Comparison of ENCODE assay signal across 10 cellular contexts in the genomic region with DNA sequence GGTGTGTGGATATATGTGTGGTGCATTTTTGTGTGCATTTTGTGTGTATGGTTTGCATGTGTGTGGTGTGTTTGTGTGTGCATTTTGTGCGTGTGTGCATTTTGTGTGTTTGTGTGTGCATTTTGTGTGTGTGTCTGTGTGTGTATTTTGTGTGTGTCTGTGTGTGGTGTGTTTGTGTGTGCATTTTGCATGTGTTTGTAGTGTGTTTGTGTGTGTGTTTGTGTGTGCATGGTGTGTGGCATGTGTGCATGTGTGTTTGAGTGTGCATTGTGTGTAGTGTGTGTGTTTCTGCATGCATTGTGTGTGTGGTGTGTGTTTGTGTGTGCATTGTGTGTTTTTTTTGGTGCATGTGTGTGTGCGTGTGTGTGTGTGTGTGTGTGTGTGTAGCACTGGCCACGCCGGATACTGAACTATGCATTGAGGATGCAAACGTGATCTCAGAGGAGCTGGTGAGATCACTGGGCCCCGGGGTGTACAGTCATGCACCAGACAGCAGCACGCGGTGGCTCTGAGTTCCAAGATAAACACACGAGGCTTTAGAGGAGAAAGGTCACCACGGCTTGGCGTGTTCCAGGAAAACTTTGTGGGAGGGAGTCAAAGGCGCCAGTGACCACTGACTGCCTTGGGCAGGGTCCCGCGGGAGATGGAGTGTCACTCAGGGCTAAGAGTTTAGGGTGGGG.
DNase-seq lines count a peak whose midpoint lies in the region; ATAC-seq, FAIRE-seq and TF ChIP-seq lines count a peak whose summit lies in the region.
"Had no signal": no experiment of that assay in that cellular context is flagged by ENCODE, and none has a peak within 500 bp of the region (broad histone marks: within the 10 kb centered on the region; RNA-seq: fewer than 3 reads in every experiment).

No MANE protein-coding gene starts in this region.

- no TSS peak for BruUV-seq in endothelial cell of umbilical vein (replicated peaks; lab: Mats Ljungman, UMichigan)

- H3K36me3 ChIP-seq in endothelial cell of umbilical vein (ENCODE audit: control insufficient read depth in 2 of 2, extremely low read depth in 1 of 2, insufficient read depth in 2 of 2, low read length in 2 of 2) = no peaks in the 10 kb centered on the region
- no peaks in the 10 kb centered on the region for H3K36me3 ChIP-seq in esophagus muscularis mucosa

- H2AFZ ChIP-seq in endothelial cell of umbilical vein (ENCODE audit: low read depth, low read length) = no peak overlapping the region

- CTCF ChIA-PET in endothelial cell of umbilical vein (lab: Charles Lee) = no interaction called here
- CTCF ChIA-PET in activated CD8-positive, alpha-beta memory T cell treated with anti-CD3 and anti-CD28 coated beads, Interleukin-2, amount 10 ng/mL, durations not matched to agents 7 days and 5 days (lab: Charles Lee) = no interaction called here

- no peak overlapping the region for H3K9ac ChIP-seq in endothelial cell of umbilical vein (replicated peaks; ENCODE audit: extremely low read depth, insufficient read depth, low read length)

- 31% methylated on average over 9 of the region's 14 CpGs for WGBS in esophagus muscularis mucosa

- peak; percentile 57 for DNase-seq in COLO829 (ENCODE audit: low spot score)
- DNase-seq in NCI-H460 (ENCODE audit: extremely low read depth, low read depth) = peak; percentile 87
- DNase-seq in endothelial cell of umbilical vein (ENCODE audit: low read depth, low spot score) = peak; percentile 48
- DNase-seq in mesenteric fat pad (ENCODE audit: low spot score) = peak; percentile 89
- no peak for DNase-seq in esophagus muscularis mucosa (ENCODE audit: extremely low spot score)
- DNase-seq in OCI-M1 (lab: John Stamatoyannopoulos, UW) = no peak
- no peak for DNase-seq in activated CD8-positive, alpha-beta memory T cell treated with anti-CD3 and anti-CD28 coated beads, Interleukin-2, amount 10 ng/mL, durations not matched to agents 7 days and 5 days
- DNase-seq in NCI-H226 = no peak
- DNase-seq: CD4-positive, CD25-positive, alpha-beta regulatory T cell; NCI-H1694 had no signal

- peaks cover 6% of the 10 kb centered on the region for H3K9me3 Mint-ChIP-seq in activated CD8-positive, alpha-beta memory T cell treated with anti-CD3 and anti-CD28 coated beads, Interleukin-2, amount 10 ng/mL, durations not matched to agents 7 days and 5 days (ENCODE audit: low read depth)

- H3K27me3 ChIP-seq in endothelial cell of umbilical vein (ENCODE audit: control insufficient read depth in 2 of 2, insufficient read depth in 2 of 2, low read length in 2 of 2) (no peaks in the 10 kb centered on the region), esophagus muscularis mucosa (no peaks in the 10 kb centered on the region)

- no peaks in the 10 kb centered on the region for H3K9me1 ChIP-seq in endothelial cell of umbilical vein (replicated peaks; ENCODE audit: control insufficient read depth, extremely low read depth, insufficient read depth, low read length)

- intact Hi-C loops in endothelial cell of umbilical vein (cut with micrococcal nuclease) = loop anchor here (1.0 kb wide), 2 partner anchors 32 to 43 kb away; no protein-coding TSS in a partner anchor
- intact Hi-C loops in esophagus muscularis mucosa (cut with DNase I) = no loop called here

- POLR2A ChIA-PET in endothelial cell of umbilical vein (lab: Charles Lee) = interaction anchor here (0.6 kb wide), 1 partner anchor 49 kb away, joined by 14 read pairs; no protein-coding TSS in a partner anchor

- no peaks in the 10 kb centered on the region for H3K79me2 ChIP-seq in endothelial cell of umbilical vein (ENCODE audit: control insufficient read depth, insufficient read depth, low read length)

- TF ChIP-seq EP300 in esophagus muscularis mucosa (IDR thresholded peaks at IDR 0.05) = no peak

- H3K4me3 Mint-ChIP-seq in activated CD8-positive, alpha-beta memory T cell treated with anti-CD3 and anti-CD28 coated beads, Interleukin-2, amount 10 ng/mL, durations not matched to agents 7 days and 5 days = no peak overlapping the region
- H3K4me3 Mint-ChIP-seq: CD4-positive, CD25-positive, alpha-beta regulatory T cell had no signal

- no peaks in the 10 kb centered on the region for H3K4me1 Mint-ChIP-seq in activated CD8-positive, alpha-beta memory T cell treated with anti-CD3 and anti-CD28 coated beads, Interleukin-2, amount 10 ng/mL, durations not matched to agents 7 days and 5 days
- H3K4me1 Mint-ChIP-seq: CD4-positive, CD25-positive, alpha-beta regulatory T cell had no signal

- dilution Hi-C loops in endothelial cell of umbilical vein (cut with MboI; ENCODE audit: extremely low pct_ligation_motif_present, low sequenced_read_pairs) = no loop called here

- H3K9me3 ChIP-seq in endothelial cell of umbilical vein (replicated peaks; ENCODE audit: control insufficient read depth, insufficient read depth, low read length) (no peaks in the 10 kb centered on the region), esophagus muscularis mucosa (no peaks in the 10 kb centered on the region)

- no peaks in the 10 kb centered on the region for H4K20me1 ChIP-seq in endothelial cell of umbilical vein (replicated peaks; ENCODE audit: control insufficient read depth, extremely low read depth, insufficient read depth, low read length)

- H3K4me1 ChIP-seq in endothelial cell of umbilical vein (ENCODE audit: control insufficient read depth, extremely low read depth, insufficient read depth, low read length) = peaks cover 2% of the 10 kb centered on the region
- peaks cover 0 to 23% (median 17%) of the 10 kb centered on the region in 4 donors for H3K4me1 ChIP-seq in esophagus muscularis mucosa

- peak; percentile 8 for FAIRE-seq in endothelial cell of umbilical vein (lab: Jason Lieb, UNC)

- peaks cover 3% of the 10 kb centered on the region for H3K36me3 Mint-ChIP-seq in activated CD8-positive, alpha-beta memory T cell treated with anti-CD3 and anti-CD28 coated beads, Interleukin-2, amount 10 ng/mL, durations not matched to agents 7 days and 5 days
- H3K36me3 Mint-ChIP-seq: CD4-positive, CD25-positive, alpha-beta regulatory T cell had no signal

- no peak overlapping the region for H3K4me2 ChIP-seq in endothelial cell of umbilical vein (ENCODE audit: insufficient read depth, low read length)

- no peak for TF ChIP-seq CTCF in endothelial cell of umbilical vein (IDR thresholded peaks at IDR 0.05; ENCODE audit: extremely low read depth in 1 of 2, insufficient read depth in 1 of 2, low read depth in 1 of 2, low read length in 2 of 2)
- no peak for TF ChIP-seq CTCF in esophagus muscularis mucosa (IDR thresholded peaks at IDR 0.05)

- H3K27ac ChIP-seq in endothelial cell of umbilical vein (ENCODE audit: insufficient read depth, low read depth, low read length) (peak overlapping the region; percentile 10), esophagus muscularis mucosa (replicated peaks in 1 of 4) (no peak overlapping the region)

- TF ChIP-seq POLR2A in endothelial cell of umbilical vein (IDR thresholded peaks at IDR 0.05; ENCODE audit: low read depth, low read length) (no peak), esophagus muscularis mucosa (IDR thresholded peaks at IDR 0.05; ENCODE audit: low read depth) (no peak)

- H3K4me3 ChIP-seq in endothelial cell of umbilical vein (replicated peaks in 1 of 3; ENCODE audit: insufficient read depth in 1 of 3, low read depth in 1 of 3, low read length in 3 of 3) (no peak overlapping the region), esophagus muscularis mucosa (no peak overlapping the region)

- no peaks in the 10 kb centered on the region for H3K27me3 Mint-ChIP-seq in activated CD8-positive, alpha-beta memory T cell treated with anti-CD3 and anti-CD28 coated beads, Interleukin-2, amount 10 ng/mL, durations not matched to agents 7 days and 5 days
- H3K27me3 Mint-ChIP-seq: CD4-positive, CD25-positive, alpha-beta regulatory T cell had no signal

- ATAC-seq in activated CD8-positive, alpha-beta memory T cell treated with anti-CD3 and anti-CD28 coated beads, Interleukin-2, amount 10 ng/mL, durations not matched to agents 7 days and 5 days = no peak

- no peak overlapping the region for H3K27ac Mint-ChIP-seq in activated CD8-positive, alpha-beta memory T cell treated with anti-CD3 and anti-CD28 coated beads, Interleukin-2, amount 10 ng/mL, durations not matched to agents 7 days and 5 days

TF ChIP-seq in endothelial cell of umbilical vein, 7 proteins besides CTCF, POLR2A, EP300 and RAD21:
- TF ChIP-seq JUN (IDR thresholded peaks at IDR 0.05; ENCODE audit: borderline replicate concordance, insufficient read depth, insufficient read length, low read depth) (peak; percentile 14), FOS (IDR thresholded peaks at IDR 0.05; ENCODE audit: borderline replicate concordance, insufficient read depth, low read length) (peak; percentile 17), GATA2 (IDR thresholded peaks at IDR 0.05; ENCODE audit: insufficient read depth, insufficient read length, low read depth, low read length) (no peak)
TF ChIP-seq in endothelial cell of umbilical vein: peak in this region for 2.

Comparison
In these comparisons a context has a peak if more than half of its experiments do, and no peak if none do; other contexts are left out.
1. DNase-seq: peak in COLO829 (single experiment), NCI-H460 (single experiment), endothelial cell of umbilical vein (single experiment) and mesenteric fat pad (single experiment); none in esophagus muscularis mucosa (single experiment), OCI-M1 (single experiment), activated CD8-positive, alpha-beta memory T cell treated with anti-CD3 and anti-CD28 coated beads, Interleukin-2, amount 10 ng/mL, durations not matched to agents 7 days and 5 days (single experiment) and NCI-H226 (single experiment).